27 cellular contexts compared by ENCODE assay signal in the genomic region with DNA sequence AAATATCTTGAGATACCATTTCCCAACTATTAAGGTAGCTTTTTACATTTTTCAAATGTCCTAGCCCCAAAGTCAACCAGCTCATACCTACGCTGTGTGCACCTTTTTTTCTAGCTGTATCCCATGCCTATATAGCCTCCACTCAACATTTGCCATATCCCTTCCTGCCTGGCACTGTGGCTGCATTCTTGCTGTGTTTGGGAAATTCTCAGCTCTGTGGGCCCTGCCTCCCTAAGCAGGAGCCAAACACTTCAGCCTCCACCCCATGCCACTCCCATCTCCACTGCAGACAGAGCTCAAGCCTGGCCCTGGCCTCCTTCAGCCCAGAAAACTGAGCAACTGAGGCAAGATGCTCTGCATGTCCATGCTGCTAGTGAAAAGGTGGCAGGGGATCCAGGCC.
"Had no signal": no experiment of that assay in that cellular context is flagged by ENCODE, and none has a peak within 500 bp of the region (broad histone marks: within the 10 kb centered on the region; RNA-seq: fewer than 3 reads in every experiment).

No MANE protein-coding gene starts in this region.

- H3K27me3 ChIP-seq: ascending aorta had no signal

- H3K4me3 ChIP-seq: ascending aorta, cardiac muscle cell had no signal

- DNase-seq: activated B cell treated with CpG ODN at 0.5 μM for 24 hours; activated CD4-positive, alpha-beta memory T cell treated with anti-CD3 and anti-CD28 coated beads for 36 hours; activated CD4-positive, alpha-beta T cell treated with anti-CD3 and anti-CD28 coated beads for 4 hours; activated CD4-positive, alpha-beta T cell treated with anti-CD3 and anti-CD28 coated beads, Interleukin-2, amount 10 ng/mL, durations not matched to agents 24 days and 14 days; activated CD4-positive, alpha-beta T cell treated with anti-CD3 and anti-CD28 coated beads, Interleukin-2, amount 50 U/mL, for 1 hour; activated CD4-positive, alpha-beta T cell treated with anti-CD3 and anti-CD28 coated beads, Interleukin-2, amount 50 U/mL, for 4 hours; activated CD4-positive, CD25-positive, alpha-beta regulatory T cell treated with anti-CD3 and anti-CD28 coated beads, Interleukin-2, amount 50 U/mL, for 72 hours; activated CD8-positive, alpha-beta memory T cell treated with anti-CD3 and anti-CD28 coated beads, Interleukin-2, amount 50 U/mL, for 4 hours; activated CD8-positive, alpha-beta T cell treated with anti-CD3 and anti-CD28 coated beads for 36 hours; activated effector memory CD4-positive, alpha-beta T cell treated with Interleukin-2 at 50 U/mL for 16 hours; activated gamma-delta T cell; activated naive CD4-positive, alpha-beta T cell treated with anti-CD3 and anti-CD28 coated beads, Interleukin-2, amount 10 ng/mL, durations not matched to agents 7 days and 5 days; activated naive CD4-positive, alpha-beta T cell treated with Interleukin-2 at 50 U/mL for 16 hours; activated T-cell treated with anti-CD3 and anti-CD28 coated beads for 4 hours; activated T-cell treated with anti-CD3 and anti-CD28 coated beads, Interleukin-2, amount 50 U/mL, for 1 hour; activated T-cell treated with anti-CD3 and anti-CD28 coated beads, Interleukin-2, amount 50 U/mL, for 4 hours; amygdala; anterior cingulate cortex; caudate nucleus; cerebellar nuclear complex; SW 1271; T-helper 1 cell; T-helper 2 cell; T-helper 9 cell had no signal

- H3K27ac ChIP-seq: ascending aorta, cardiac muscle cell, VCaP had no signal

- H3K36me3 ChIP-seq: ascending aorta, cardiac muscle cell had no signal

- H3K4me1 ChIP-seq: ascending aorta had no signal

- H3K9me3 ChIP-seq: ascending aorta had no signal

- ATAC-seq: activated CD8-positive, alpha-beta T cell treated with anti-CD3 and anti-CD28 coated beads for 36 hours; activated T-cell treated with anti-CD3 and anti-CD28 coated beads, Interleukin-2, amount 50 U/mL, for 4 hours had no signal
